8 cellular contexts compared by ENCODE assay signal in genomic region chr20:53829706-53830521, GRCh38.
A peak's percentile ranks its signal among the peaks of the same experiment; 100 is the strongest.
DNase-seq lines count a peak whose midpoint lies in the region; ATAC-seq and TF ChIP-seq lines count a peak whose summit lies in the region.

No MANE protein-coding gene starts in this region.

- ATAC-seq in HG02870 (IDR thresholded peaks at IDR 0.05; ENCODE audit: unreplicated experiment), result no peak
- ATAC-seq in GM19467 (IDR thresholded peaks at IDR 0.05; ENCODE audit: unreplicated experiment), result no peak

- H3K36me3 ChIP-seq in ES-I3 (ENCODE audit: insufficient read depth, low read length) (no peaks in the 10 kb centered on the region), HEK293 (ENCODE audit: control insufficient read depth in 2 of 2, insufficient read depth in 1 of 2, low read length in 2 of 2) (no peaks in the 10 kb centered on the region), SK-N-MC (ENCODE audit: insufficient read depth, low read length) (no peaks in the 10 kb centered on the region)

- POLR2A ChIA-PET in HEK293 (lab: Yijun Ruan, JAX), result interaction anchor here (0.6 kb wide), 1 partner anchor 91 kb away, joined by 3 read pairs; no protein-coding TSS in a partner anchor

- TF ChIP-seq CTCF in HEK293 (tag by site-specific recombination; IDR thresholded peaks at IDR 0.05) (no peak), retinal pigment epithelial cell (conservative IDR thresholded peaks at IDR 0.05; ENCODE audit: low read depth, low read length) (no peak)

- CTCF ChIA-PET in HEK293 (lab: Yijun Ruan, JAX), result interaction anchor here (0.6 to 1.8 kb wide), 3 partner anchors 80 to 681 kb away, joined by 3 to 9 read pairs (median 4); no protein-coding TSS in a partner anchor

- H3K9ac ChIP-seq in ES-I3 (ENCODE audit: low read depth, low read length), result peak overlapping the region; percentile 43; the same call in 1 of the 2 replicates
- H3K9ac ChIP-seq in SK-N-MC (ENCODE audit: insufficient read length), result peak overlapping the region; percentile 42

- H3K9me3 ChIP-seq in ES-I3 (ENCODE audit: control insufficient read depth, insufficient read depth, low read length) (no peaks in the 10 kb centered on the region), HEK293 (ENCODE audit: control insufficient read depth, insufficient read depth, low read depth, low read length) (no peaks in the 10 kb centered on the region), SK-N-MC (ENCODE audit: low read depth, low read length) (no peaks in the 10 kb centered on the region)

- peak overlapping the region; percentile 82 for H3K27ac ChIP-seq in HEK293 (ENCODE audit: extremely low read depth, low read depth, low read length)
- H3K27ac ChIP-seq in SK-N-MC, result peak overlapping the region; percentile 88

- DNase-seq in SK-N-MC (ENCODE audit: low read depth, low spot score) (peak; percentile 99), fibroblast of peridontal ligament (ENCODE audit: extremely low read depth) (peak; percentile 80), retinal pigment epithelial cell (ENCODE audit: low read depth) (peak; percentile 39), islet precursor cell (no peak)

- H3K4me1 ChIP-seq in ES-I3 (ENCODE audit: insufficient read depth, low read length) (peaks cover 26% of the 10 kb centered on the region), HEK293 (ENCODE audit: control insufficient read depth, insufficient read depth, low read length) (peaks cover 22% of the 10 kb centered on the region)

- H3K4me3 ChIP-seq in HEK293 (ENCODE audit: low read depth, low read length), result no peak overlapping the region
- peak overlapping the region; percentile 73 for H3K4me3 ChIP-seq in SK-N-MC
- H3K4me3 ChIP-seq in retinal pigment epithelial cell (ENCODE audit: low read length), result peak overlapping the region; percentile 27

TF ChIP-seq in HEK293, 187 proteins besides CTCF, POLR2A, EP300 and RAD21 (continues in another document):
- no peak for TF ChIP-seq ZNF280C (tag by site-specific recombination; IDR thresholded peaks at IDR 0.05)
- no peak for TF ChIP-seq ZNF664 (tag by site-specific recombination; IDR thresholded peaks at IDR 0.05)
- TF ChIP-seq ZSCAN23 (tag by site-specific recombination; IDR thresholded peaks at IDR 0.05), result 0 out of 2 replicates have a peak, but pooled peaks have one; percentile 10
- 0 out of 2 replicates have a peak, but pooled peaks have one; percentile 8 for TF ChIP-seq TSHZ1 (tag by site-specific recombination; IDR thresholded peaks at IDR 0.05; ENCODE audit: borderline replicate concordance)
- no peak for TF ChIP-seq GFI1B (tag by site-specific recombination; IDR thresholded peaks at IDR 0.05)
- peak; percentile 90 for TF ChIP-seq ZNF24 (tag by site-specific recombination; IDR thresholded peaks at IDR 0.05)
- no peak for TF ChIP-seq ZBTB49 (tag by site-specific recombination; IDR thresholded peaks at IDR 0.05; ENCODE audit: low read depth)
- 0 out of 2 replicates have a peak, but pooled peaks have one; percentile 13 for TF ChIP-seq GLIS1 (tag by site-specific recombination; IDR thresholded peaks at IDR 0.05)
- TF ChIP-seq ZNF660 (tag by site-specific recombination; IDR thresholded peaks at IDR 0.05), result no peak
- no peak for TF ChIP-seq GLI4 (tag by site-specific recombination; IDR thresholded peaks at IDR 0.05)
- TF ChIP-seq TCF7L2 (IDR thresholded peaks at IDR 0.05; ENCODE audit: borderline replicate concordance, low read depth, low read length), result no peak
- TF ChIP-seq ELK4 (IDR thresholded peaks at IDR 0.05; ENCODE audit: borderline replicate concordance, low read depth, low read length), result no peak
- no peak for TF ChIP-seq ZNF280D (tag by site-specific recombination; IDR thresholded peaks at IDR 0.05)
- no peak for TF ChIP-seq ZNF202 (tag by site-specific recombination; IDR thresholded peaks at IDR 0.05; ENCODE audit: borderline replicate concordance)
